ENCODE assay signal across 14 cellular contexts in the genomic region with DNA sequence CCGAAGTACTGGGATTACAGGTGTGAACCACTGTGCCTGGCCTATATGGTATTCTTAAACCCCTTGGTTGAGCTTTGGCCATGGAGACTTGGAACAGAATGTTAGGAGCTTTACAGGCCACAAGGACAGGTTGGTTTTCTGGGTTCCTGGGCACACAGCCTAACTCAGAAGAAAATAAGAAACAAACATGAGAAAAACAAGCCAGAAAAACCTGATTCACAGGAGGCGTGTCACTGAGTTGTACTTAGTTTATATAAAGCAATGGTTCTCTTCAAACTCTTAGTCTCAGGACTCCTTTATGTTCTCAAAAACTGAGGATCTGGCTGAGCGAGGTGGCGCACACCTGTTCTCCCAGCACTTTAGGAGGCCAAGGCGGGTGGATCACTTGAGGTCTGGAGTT.
"Had no signal": no experiment of that assay in that cellular context is flagged by ENCODE, and none has a peak within 500 bp of the region (broad histone marks: within the 10 kb centered on the region; RNA-seq: fewer than 3 reads in every experiment).

No MANE protein-coding gene starts in this region.

- H3K27ac ChIP-seq: hepatocyte had no signal

- H3K4me2 ChIP-seq: hepatocyte had no signal

- H3K27me3 ChIP-seq: hepatocyte, tibial artery had no signal

- H2AFZ ChIP-seq: hepatocyte had no signal

- H3K79me2 ChIP-seq: hepatocyte had no signal

- DNase-seq: activated CD4-positive, alpha-beta T cell treated with anti-CD3 and anti-CD28 coated beads, Interleukin-2, amount 10 ng/mL, durations not matched to agents 24 days and 14 days; activated CD4-positive, CD25-positive, alpha-beta regulatory T cell; activated CD8-positive, alpha-beta memory T cell treated with anti-CD3 and anti-CD28 coated beads, Interleukin-2, amount 50 U/mL, for 48 hours; activated gamma-delta T cell treated with Interleukin-2 at 50 U/mL for 16 hours; activated T-cell treated with anti-CD3 and anti-CD28 coated beads, Interleukin-2, amount 50 U/mL, for 72 hours; amniotic stem cell; central memory CD4-positive, alpha-beta T cell; islet precursor cell; stimulated activated CD4-positive, alpha-beta T cell treated with anti-CD3 and anti-CD28 coated beads, Interleukin-2, amount 100 ng/mL, for 48 hours; tibial artery had no signal

- ATAC-seq: activated T-cell treated with anti-CD3 and anti-CD28 coated beads, Interleukin-2, amount 50 U/mL, for 72 hours; left lobe of liver; stimulated activated memory B cell treated with anti-CD40 and anti-IgM and Interleukin-4, amounts not matched to agents 10 μg/mL and 1 μg/mL and 100 μg/mL, for 72 hours had no signal

- H3K9me3 ChIP-seq: tibial artery had no signal

- H3K36me3 ChIP-seq: tibial artery had no signal

- H3K4me3 ChIP-seq: coronary artery, hepatocyte, tibial artery had no signal
